ENCODE assay signal across 1 cellular context in genomic region chrX:103674531-103675454, GRCh38.
TF ChIP-seq lines count a peak whose summit lies in the region.

No MANE protein-coding gene starts in this region.

TF ChIP-seq in HCT116, 20 proteins besides CTCF, POLR2A, EP300 and RAD21 (continued from another document):
- TF ChIP-seq YY1 (IDR thresholded peaks at IDR 0.05; ENCODE audit: extremely low read depth, insufficient replicate concordance, low read depth, low read length) (no peak), CBX3 (IDR thresholded peaks at IDR 0.05; ENCODE audit: low read depth) (no peak), REST (IDR thresholded peaks at IDR 0.05; ENCODE audit: low read depth) (no peak), ZBTB33 (IDR thresholded peaks at IDR 0.05; ENCODE audit: extremely low read depth, insufficient replicate concordance, low read length) (no peak)
TF ChIP-seq in HCT116: peak in this region for 0.
